Comparison of ENCODE assay signal across 8 cellular contexts in genomic region chr10:78763651-78764395, GRCh38.
A peak's percentile ranks its signal among the peaks of the same experiment; 100 is the strongest.
DNase-seq lines count a peak whose midpoint lies in the region; ATAC-seq and TF ChIP-seq lines count a peak whose summit lies in the region.

No MANE protein-coding gene starts in this region.

- H3K9ac ChIP-seq in mammary epithelial cell (ENCODE audit: insufficient read depth, low read length) = no peak overlapping the region

- H3K4me1 Mint-ChIP-seq in activated CD8-positive, alpha-beta memory T cell treated with anti-CD3 and anti-CD28 coated beads, Interleukin-2, amount 10 ng/mL, durations not matched to agents 7 days and 5 days = peaks cover 9% of the 10 kb centered on the region
- peaks cover 16% of the 10 kb centered on the region for H3K4me1 Mint-ChIP-seq in activated T-cell treated with anti-CD3 and anti-CD28 coated beads, Interleukin-2, amount 50 U/mL, for 72 hours (ENCODE audit: low read depth)

- no peak overlapping the region for H3K27ac Mint-ChIP-seq in activated CD8-positive, alpha-beta memory T cell treated with anti-CD3 and anti-CD28 coated beads, Interleukin-2, amount 10 ng/mL, durations not matched to agents 7 days and 5 days
- H3K27ac Mint-ChIP-seq in activated T-cell treated with anti-CD3 and anti-CD28 coated beads, Interleukin-2, amount 50 U/mL, for 72 hours = peak overlapping the region; percentile 68

- H3K4me1 ChIP-seq in tibial nerve = peaks cover 0 to 29% (median 8%) of the 10 kb centered on the region in 4 donors
- no peaks in the 10 kb centered on the region for H3K4me1 ChIP-seq in mammary epithelial cell (ENCODE audit: insufficient read depth, low read length)

- CTCF ChIA-PET in activated CD8-positive, alpha-beta memory T cell treated with anti-CD3 and anti-CD28 coated beads, Interleukin-2, amount 10 ng/mL, durations not matched to agents 7 days and 5 days (lab: Charles Lee) = no interaction called here
- CTCF ChIA-PET in mammary epithelial cell (lab: Charles Lee; ENCODE audit: low non-redundant PET) = no interaction called here

- H2AFZ ChIP-seq in mammary epithelial cell (ENCODE audit: low read depth, low read length) = no peak overlapping the region

- TF ChIP-seq CTCF in tibial nerve (IDR thresholded peaks at IDR 0.05) (no peak), mammary epithelial cell (conservative IDR thresholded peaks at IDR 0.05 in 1 of 2, IDR thresholded peaks at IDR 0.05 in 1 of 2; ENCODE audit: extremely low read depth in 1 of 2, insufficient read depth in 1 of 2, low read depth in 1 of 2, low read length in 2 of 2) (no peak)

- no peak for TF ChIP-seq POLR2A in tibial nerve (IDR thresholded peaks at IDR 0.05)

- dilution Hi-C loops in mammary epithelial cell (cut with HindIII; ENCODE audit: low sequenced_read_pairs) = no loop called here

- no peak overlapping the region for H3K4me3 Mint-ChIP-seq in activated CD8-positive, alpha-beta memory T cell treated with anti-CD3 and anti-CD28 coated beads, Interleukin-2, amount 10 ng/mL, durations not matched to agents 7 days and 5 days
- peak overlapping the region; percentile 6 to 46 for H3K4me3 Mint-ChIP-seq in activated T-cell treated with anti-CD3 and anti-CD28 coated beads, Interleukin-2, amount 50 U/mL, for 72 hours

- H4K20me1 ChIP-seq in mammary epithelial cell (ENCODE audit: insufficient read depth, low read length) = no peaks in the 10 kb centered on the region

- in situ Hi-C loops in mammary epithelial cell (cut with MboI; ENCODE audit: low sequenced_read_pairs in 2 of 2) = no loop called here

- no peaks in the 10 kb centered on the region for H3K36me3 ChIP-seq in tibial nerve
- no peaks in the 10 kb centered on the region for H3K36me3 ChIP-seq in mammary epithelial cell (ENCODE audit: insufficient read depth, low read length)

- no peaks in the 10 kb centered on the region for H3K79me2 ChIP-seq in mammary epithelial cell (ENCODE audit: insufficient read depth, low read length)

- no peaks in the 10 kb centered on the region for H3K36me3 Mint-ChIP-seq in activated CD8-positive, alpha-beta memory T cell treated with anti-CD3 and anti-CD28 coated beads, Interleukin-2, amount 10 ng/mL, durations not matched to agents 7 days and 5 days
- no peaks in the 10 kb centered on the region for H3K36me3 Mint-ChIP-seq in activated T-cell treated with anti-CD3 and anti-CD28 coated beads, Interleukin-2, amount 50 U/mL, for 72 hours (ENCODE audit: insufficient read depth in 2 of 2)

- H3K27me3 ChIP-seq in tibial nerve (no peaks in the 10 kb centered on the region), mammary epithelial cell (ENCODE audit: insufficient read depth, low read length) (no peaks in the 10 kb centered on the region)

- ATAC-seq in activated CD8-positive, alpha-beta memory T cell treated with anti-CD3 and anti-CD28 coated beads, Interleukin-2, amount 10 ng/mL, durations not matched to agents 7 days and 5 days = peak; percentile 49
- peak; percentile 86 to 90 for ATAC-seq in activated T-cell treated with anti-CD3 and anti-CD28 coated beads, Interleukin-2, amount 50 U/mL, for 72 hours (replicated peaks in 1 of 2)

- BruUV-seq in mammary epithelial cell (replicated peaks; lab: Mats Ljungman, UMichigan) = no TSS peak

- H3K9me3 ChIP-seq in tibial nerve (no peaks in the 10 kb centered on the region), mammary epithelial cell (replicated peaks; ENCODE audit: insufficient read depth, low read length) (no peaks in the 10 kb centered on the region)

- H3K4me3 ChIP-seq in tibial nerve = no peak overlapping the region
- no peak overlapping the region for H3K4me3 ChIP-seq in mammary epithelial cell (replicated peaks in 1 of 3; ENCODE audit: insufficient read depth in 1 of 3, low read depth in 2 of 3, low read length in 3 of 3)

- H3K4me2 ChIP-seq in mammary epithelial cell (ENCODE audit: insufficient read depth, low read depth, low read length) = no peak overlapping the region

- H3K9me3 Mint-ChIP-seq in activated CD8-positive, alpha-beta memory T cell treated with anti-CD3 and anti-CD28 coated beads, Interleukin-2, amount 10 ng/mL, durations not matched to agents 7 days and 5 days (ENCODE audit: low read depth) = no peaks in the 10 kb centered on the region
- no peaks in the 10 kb centered on the region for H3K9me3 Mint-ChIP-seq in activated T-cell treated with anti-CD3 and anti-CD28 coated beads, Interleukin-2, amount 50 U/mL, for 72 hours

- peak; percentile 51 for DNase-seq in activated CD8-positive, alpha-beta memory T cell treated with anti-CD3 and anti-CD28 coated beads, Interleukin-2, amount 10 ng/mL, durations not matched to agents 7 days and 5 days
- DNase-seq in activated CD8-positive, alpha-beta memory T cell treated with anti-CD3 and anti-CD28 coated beads for 24 hours = no peak
- peak; percentile 65 to 75 for DNase-seq in activated T-cell treated with anti-CD3 and anti-CD28 coated beads, Interleukin-2, amount 50 U/mL, for 72 hours
- DNase-seq in mucosa of gallbladder (ENCODE audit: low spot score) (peak; percentile 22), tibial nerve (ENCODE audit: low spot score in 2 of 2) (peak in 1 of 2 donors; percentile 27), COLO668 (lab: John Stamatoyannopoulos, UW; ENCODE audit: unreplicated experiment) (no peak), mammary epithelial cell (no peak)
- no peak for DNase-seq in effector CD8-positive, alpha-beta T cell (lab: John Stamatoyannopoulos, UW)

- WGBS in tibial nerve, 2 donors = 41 to 43% methylated on average over 4 to 10 of the region's 10 CpGs
- 31% methylated on average over 9 of the region's 10 CpGs for WGBS in mammary epithelial cell (ENCODE audit: low coverage, missing lambda C conversion rate)

- H3K27me3 Mint-ChIP-seq in activated CD8-positive, alpha-beta memory T cell treated with anti-CD3 and anti-CD28 coated beads, Interleukin-2, amount 10 ng/mL, durations not matched to agents 7 days and 5 days = no peaks in the 10 kb centered on the region
- no peaks in the 10 kb centered on the region for H3K27me3 Mint-ChIP-seq in activated T-cell treated with anti-CD3 and anti-CD28 coated beads, Interleukin-2, amount 50 U/mL, for 72 hours (ENCODE audit: low read depth)

- TF ChIP-seq EP300 in tibial nerve (IDR thresholded peaks at IDR 0.05) = no peak

- intact Hi-C loops in mammary epithelial cell (cut with micrococcal nuclease) = no loop called here

- H3K27ac ChIP-seq in tibial nerve = peak overlapping the region in 3 of 4 donors; percentile 6 to 69 (median 55)
- no peak overlapping the region for H3K27ac ChIP-seq in mammary epithelial cell (ENCODE audit: insufficient read depth, low read depth, low read length)

Comparison
In these comparisons a context has a peak if more than half of its experiments do, and no peak if none do; other contexts are left out.
1. DNase-seq: peak in activated CD8-positive, alpha-beta memory T cell treated with anti-CD3 and anti-CD28 coated beads, Interleukin-2, amount 10 ng/mL, durations not matched to agents 7 days and 5 days (single experiment), activated T-cell treated with anti-CD3 and anti-CD28 coated beads, Interleukin-2, amount 50 U/mL, for 72 hours (2 of 2) and mucosa of gallbladder (single experiment); none in activated CD8-positive, alpha-beta memory T cell treated with anti-CD3 and anti-CD28 coated beads for 24 hours (single experiment), effector CD8-positive, alpha-beta T cell (single experiment), COLO668 (single experiment) and mammary epithelial cell (single experiment).